32 cellular contexts compared by ENCODE assay signal in the genomic region with DNA sequence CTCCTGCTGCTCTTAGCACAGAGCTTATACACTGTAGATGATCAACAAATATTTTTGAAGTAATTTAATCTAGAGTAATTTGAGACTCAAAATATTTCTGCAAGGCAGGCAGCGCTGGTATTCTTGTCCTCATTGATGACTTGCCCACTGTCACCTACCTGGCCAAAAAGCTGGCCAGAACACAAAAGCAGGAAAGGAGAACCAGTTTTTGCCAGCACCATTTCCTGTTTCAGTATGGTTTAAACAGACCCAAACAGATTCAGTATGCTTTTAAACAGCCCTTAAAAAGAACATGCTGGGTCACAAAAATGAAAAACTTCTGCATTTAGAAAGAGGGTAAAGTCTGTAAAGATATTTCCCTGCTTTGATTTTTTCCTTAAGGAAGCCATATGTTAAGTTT. TPM values are rescaled to one million over a fixed set of nuclear protein-coding genes. Genes with fewer than 3 reads are reported as not detected.
A peak's percentile ranks its signal among the peaks of the same experiment; 100 is the strongest.
DNase-seq lines count a peak whose midpoint lies in the region; ATAC-seq and TF ChIP-seq lines count a peak whose summit lies in the region.
"Had no signal": no experiment of that assay in that cellular context is flagged by ENCODE, and none has a peak within 500 bp of the region (broad histone marks: within the 10 kb centered on the region; RNA-seq: fewer than 3 reads in every experiment).

No MANE protein-coding gene starts in this region.

- peaks cover 8% of the 10 kb centered on the region for H3K4me1 Mint-ChIP-seq in MCF 10A (ENCODE audit: insufficient read depth, unreplicated experiment)
- peaks cover 30% of the 10 kb centered on the region for H3K4me1 Mint-ChIP-seq in T-helper 2 cell treated with Interferon-gamma antibody and Interleukin-4, amounts not matched to agents 5 μg/mL and 100 μg/mL, for 36 hours (ENCODE audit: low read depth)
- peaks cover 6% of the 10 kb centered on the region for H3K4me1 Mint-ChIP-seq in activated CD4-positive, alpha-beta memory T cell treated with anti-CD3 and anti-CD28 coated beads for 36 hours (ENCODE audit: low read depth)

- H3K4me1 ChIP-seq in breast epithelium (no peaks in the 10 kb centered on the region), OCI-LY1 (ENCODE audit: insufficient read depth, low read length, severe bottlenecking) (peaks cover 22% of the 10 kb centered on the region)
- H3K4me1 ChIP-seq: right atrium auricular region had no signal

- H3K9me2 ChIP-seq in OCI-LY1 (ENCODE audit: low read depth, low read length), result no peaks in the 10 kb centered on the region

- peak overlapping the region; percentile 32; the same call in 1 of the 2 replicates for H3K4me2 ChIP-seq in OCI-LY1 (ENCODE audit: low read length)
- H3K4me2 ChIP-seq: smooth muscle cell had no signal

- TF ChIP-seq POLR2A in breast epithelium (IDR thresholded peaks at IDR 0.05), result no peak

- H3F3A ChIP-seq in OCI-LY1 (ENCODE audit: insufficient read depth, low read length), result no peaks in the 10 kb centered on the region

- POLR2A ChIA-PET in MCF 10A (lab: Yijun Ruan, JAX), result no interaction called here
- POLR2A ChIA-PET in activated CD4-positive, alpha-beta memory T cell treated with anti-CD3 and anti-CD28 coated beads for 36 hours (lab: Charles Lee), result interaction anchor here (0.6 kb wide), 2 partner anchors 64 to 143 kb away, joined by 3 read pairs; no protein-coding TSS in a partner anchor

- no peaks in the 10 kb centered on the region for H3K27me3 Mint-ChIP-seq in MCF 10A (ENCODE audit: insufficient read depth, unreplicated experiment)
- no peaks in the 10 kb centered on the region for H3K27me3 Mint-ChIP-seq in T-helper 2 cell treated with Interferon-gamma antibody and Interleukin-4, amounts not matched to agents 5 μg/mL and 100 μg/mL, for 36 hours (ENCODE audit: low read depth)
- peaks cover 15% of the 10 kb centered on the region for H3K27me3 Mint-ChIP-seq in activated CD4-positive, alpha-beta memory T cell treated with anti-CD3 and anti-CD28 coated beads for 36 hours

- no peaks in the 10 kb centered on the region for H3K79me2 ChIP-seq in OCI-LY1 (ENCODE audit: insufficient read depth, low read length)

- H3K36me3 Mint-ChIP-seq in MCF 10A (ENCODE audit: insufficient read depth, unreplicated experiment), result no peaks in the 10 kb centered on the region
- peaks cover 4% of the 10 kb centered on the region for H3K36me3 Mint-ChIP-seq in T-helper 2 cell treated with Interferon-gamma antibody and Interleukin-4, amounts not matched to agents 5 μg/mL and 100 μg/mL, for 36 hours (ENCODE audit: low read depth)
- H3K36me3 Mint-ChIP-seq in activated CD4-positive, alpha-beta memory T cell treated with anti-CD3 and anti-CD28 coated beads for 36 hours, result no peaks in the 10 kb centered on the region
- H3K36me3 Mint-ChIP-seq: activated naive CD4-positive, alpha-beta T cell treated with anti-CD3 and anti-CD28 coated beads, Interleukin-2, amount 10 ng/mL, durations not matched to agents 7 days and 5 days had no signal

- H3K9ac ChIP-seq in OCI-LY1 (ENCODE audit: low read length), result no peak overlapping the region

- H3K36me3 ChIP-seq in breast epithelium, result no peaks in the 10 kb centered on the region
- H3K36me3 ChIP-seq in OCI-LY1 (ENCODE audit: insufficient read depth, low read length), result no peaks in the 10 kb centered on the region
- H3K36me3 ChIP-seq: brain microvascular endothelial cell, heart left ventricle, lower lobe of right lung, pancreas, right atrium auricular region, transverse colon had no signal

- no peak overlapping the region for H3K4me3 Mint-ChIP-seq in MCF 10A (ENCODE audit: unreplicated experiment)
- H3K4me3 Mint-ChIP-seq in T-helper 2 cell treated with Interferon-gamma antibody and Interleukin-4, amounts not matched to agents 5 μg/mL and 100 μg/mL, for 36 hours, result no peak overlapping the region
- H3K4me3 Mint-ChIP-seq in activated CD4-positive, alpha-beta memory T cell treated with anti-CD3 and anti-CD28 coated beads for 36 hours, result no peak overlapping the region
- H3K4me3 Mint-ChIP-seq: activated CD4-positive, alpha-beta T cell treated with anti-CD3 and anti-CD28 coated beads, Interleukin-2, amount 10 ng/mL, durations not matched to agents 7 days and 5 days; activated CD8-positive, alpha-beta memory T cell treated with anti-CD3 and anti-CD28 coated beads, Interleukin-2, amount 10 ng/mL, durations not matched to agents 7 days and 5 days; activated naive CD4-positive, alpha-beta T cell treated with anti-CD3 and anti-CD28 coated beads, Interleukin-2, amount 10 ng/mL, durations not matched to agents 7 days and 5 days; nephron; WTC11 had no signal

- H4K20me1 ChIP-seq in OCI-LY1 (ENCODE audit: insufficient read depth, low read length), result no peaks in the 10 kb centered on the region

- H3K9me3 ChIP-seq in breast epithelium (no peaks in the 10 kb centered on the region), OCI-LY1 (ENCODE audit: low read length) (0 out of 2 replicates have a peak, but pooled peaks cover under 1% of the 10 kb centered on the region)
- H3K9me3 ChIP-seq: heart left ventricle, lower lobe of right lung, pancreas, right atrium auricular region, transverse colon had no signal

- DNase-seq in breast epithelium (ENCODE audit: low spot score in 2 of 2) (no peak), MCF 10A (ENCODE audit: unreplicated experiment) (no peak), dermis microvascular lymphatic vessel endothelial cell (ENCODE audit: low read depth in 2 of 2) (peak; percentile 11 to 23)
- no peak for DNase-seq in T-helper 2 cell treated with Interferon-gamma antibody and Interleukin-4, amounts not matched to agents 5 μg/mL and 100 μg/mL, for 36 hours (ENCODE audit: low spot score)
- no peak for DNase-seq in activated CD4-positive, alpha-beta memory T cell treated with anti-CD3 and anti-CD28 coated beads for 36 hours
- DNase-seq: ACHN; activated CD4-positive, alpha-beta T cell treated with anti-CD3 and anti-CD28 coated beads, Interleukin-2, amount 10 ng/mL, durations not matched to agents 7 days and 5 days; activated CD8-positive, alpha-beta memory T cell treated with anti-CD3 and anti-CD28 coated beads, Interleukin-2, amount 10 ng/mL, durations not matched to agents 7 days and 5 days; activated naive CD4-positive, alpha-beta T cell treated with anti-CD3 and anti-CD28 coated beads, Interleukin-2, amount 10 ng/mL, durations not matched to agents 7 days and 5 days; amniotic stem cell; brain microvascular endothelial cell; effector CD8-positive, alpha-beta T cell; foreskin fibroblast; heart left ventricle; KG1; kidney glomerular epithelial cell; lower lobe of right lung; NCI-H1092 treated with DMSO at 0.1 percent for 48 hours; NCI-H187; NCI-H526 treated with DMSO at 0.1 percent for 48 hours; pancreas; SHP77; stimulated activated CD4-positive, alpha-beta T cell treated with anti-CD3 and anti-CD28 coated beads, Interleukin-1b, Interleukin-23, amount 100 ng/mL, for 48 hours; transverse colon had no signal

- no peak for ATAC-seq in GM21717 (IDR thresholded peaks at IDR 0.05; ENCODE audit: unreplicated experiment)
- no peak for ATAC-seq in HG02981 (IDR thresholded peaks at IDR 0.05; ENCODE audit: unreplicated experiment)
- ATAC-seq: activated CD8-positive, alpha-beta memory T cell treated with anti-CD3 and anti-CD28 coated beads, Interleukin-2, amount 10 ng/mL, durations not matched to agents 7 days and 5 days; esophagus mucosa; heart left ventricle; lower lobe of right lung; pancreas; WTC11 had no signal

- H3K27ac Mint-ChIP-seq in MCF 10A (ENCODE audit: low read depth, unreplicated experiment), result no peak overlapping the region
- no peak overlapping the region for H3K27ac Mint-ChIP-seq in T-helper 2 cell treated with Interferon-gamma antibody and Interleukin-4, amounts not matched to agents 5 μg/mL and 100 μg/mL, for 36 hours
- no peak overlapping the region for H3K27ac Mint-ChIP-seq in activated CD4-positive, alpha-beta memory T cell treated with anti-CD3 and anti-CD28 coated beads for 36 hours
- H3K27ac Mint-ChIP-seq: activated CD4-positive, alpha-beta T cell treated with anti-CD3 and anti-CD28 coated beads, Interleukin-2, amount 10 ng/mL, durations not matched to agents 7 days and 5 days; activated CD8-positive, alpha-beta memory T cell treated with anti-CD3 and anti-CD28 coated beads, Interleukin-2, amount 10 ng/mL, durations not matched to agents 7 days and 5 days; activated naive CD4-positive, alpha-beta T cell treated with anti-CD3 and anti-CD28 coated beads, Interleukin-2, amount 10 ng/mL, durations not matched to agents 7 days and 5 days; nephron; WTC11 had no signal

- CTCF ChIA-PET in MCF 10A (lab: Yijun Ruan, JAX), result interaction anchor here (0.6 to 0.7 kb wide), 2 partner anchors 106 to 133 kb away, joined by 3 to 4 read pairs; no protein-coding TSS in a partner anchor
- CTCF ChIA-PET in activated CD4-positive, alpha-beta memory T cell treated with anti-CD3 and anti-CD28 coated beads for 36 hours (lab: Charles Lee), result no interaction called here

- H3K27ac ChIP-seq in breast epithelium (peak overlapping the region; percentile 54 to 58), OCI-LY1 (ENCODE audit: low read depth, low read length, poor library complexity, severe bottlenecking) (peak overlapping the region; percentile 67)
- H3K27ac ChIP-seq: brain microvascular endothelial cell, lower lobe of right lung, pancreas, right atrium auricular region, transverse colon had no signal

- H3K4me3 ChIP-seq in breast epithelium, result no peak overlapping the region
- no peak overlapping the region for H3K4me3 ChIP-seq in OCI-LY1 (ENCODE audit: low read depth, low read length, poor library complexity, severe bottlenecking)
- H3K4me3 ChIP-seq: heart left ventricle, lower lobe of right lung, pancreas, right atrium auricular region, smooth muscle cell, transverse colon had no signal

- peak overlapping the region; percentile 80 for H2AFZ ChIP-seq in OCI-LY1 (ENCODE audit: low read length)

- BruUV-seq in MCF 10A (replicated peaks; lab: Mats Ljungman, UMichigan), result no TSS peak

- TF ChIP-seq CTCF in breast epithelium (IDR thresholded peaks at IDR 0.05), result no peak
- TF ChIP-seq CTCF in MCF 10A (IDR thresholded peaks at IDR 0.05; ENCODE audit: unreplicated experiment), result no peak
- TF ChIP-seq CTCF in OCI-LY1 (IDR thresholded peaks at IDR 0.05; ENCODE audit: low read length), result no peak

- intact Hi-C loops in breast epithelium (cut with DNase I; ENCODE audit: low total_unique reads), result no loop called here
- intact Hi-C loops in MCF 10A (cut with micrococcal nuclease), result no loop called here
- intact Hi-C loops in activated CD4-positive, alpha-beta memory T cell treated with anti-CD3 and anti-CD28 coated beads for 36 hours (cut with micrococcal nuclease), result no loop called here

- H3K27me3 ChIP-seq in breast epithelium (no peaks in the 10 kb centered on the region), OCI-LY1 (ENCODE audit: insufficient read depth, low read length) (no peaks in the 10 kb centered on the region)
- H3K27me3 ChIP-seq: brain microvascular endothelial cell, heart left ventricle, pancreas, right atrium auricular region, transverse colon had no signal

- H3K9me3 Mint-ChIP-seq in MCF 10A (ENCODE audit: unreplicated experiment), result peaks cover 6% of the 10 kb centered on the region
- H3K9me3 Mint-ChIP-seq in T-helper 2 cell treated with Interferon-gamma antibody and Interleukin-4, amounts not matched to agents 5 μg/mL and 100 μg/mL, for 36 hours, result peaks cover 14% of the 10 kb centered on the region
- peaks cover 2% of the 10 kb centered on the region for H3K9me3 Mint-ChIP-seq in activated CD4-positive, alpha-beta memory T cell treated with anti-CD3 and anti-CD28 coated beads for 36 hours

RNA-seq across cellular contexts. Expression of gene ZNF280D, which starts 42.3 kb away (rescaled TPM):
- total RNA-seq in breast epithelium, result 10 to 100 TPM; 66.1 to 94.8 (median 86.5) TPM
- total RNA-seq in MCF 10A (2022), result 30.5 and 30.8 TPM in 2 replicates
- 15.3 and 20.4 TPM in 2 replicates for total RNA-seq in dermis microvascular lymphatic vessel endothelial cell
- total RNA-seq in activated CD4-positive, alpha-beta memory T cell treated with anti-CD3 and anti-CD28 coated beads for 36 hours, result 10 to 100 TPM; 18.0 to 19.3 TPM

Comparison
In these comparisons a context has a peak if more than half of its experiments do, and no peak if none do; other contexts are left out.
1. DNase-seq: peak in dermis microvascular lymphatic vessel endothelial cell (2 of 2); none in breast epithelium (0 of 2), MCF 10A (single experiment), T-helper 2 cell treated with Interferon-gamma antibody and Interleukin-4, amounts not matched to agents 5 μg/mL and 100 μg/mL, for 36 hours (single experiment) and activated CD4-positive, alpha-beta memory T cell treated with anti-CD3 and anti-CD28 coated beads for 36 hours (single experiment).